ENCODE assay signal across 8 cellular contexts in genomic region chr7:55557666-55558188, GRCh38. TPM values are rescaled to one million over a fixed set of nuclear protein-coding genes. Genes with fewer than 3 reads are reported as not detected.
DNase-seq lines count a peak whose midpoint lies in the region; ATAC-seq and TF ChIP-seq lines count a peak whose summit lies in the region.

No MANE protein-coding gene starts in this region.

- CTCF ChIA-PET in RWPE1 (lab: Yijun Ruan, JAX), result no interaction called here

- no peaks in the 10 kb centered on the region for H3K9me3 ChIP-seq in BLaER1 treated with 17β-estradiol and CSF1 and Interleukin-3, amounts not matched to agents 10 nM and 100 nM (replicated peaks in 1 of 11)
- no peaks in the 10 kb centered on the region for H3K9me3 ChIP-seq in testis

- POLR2A ChIA-PET in RWPE1 (lab: Yijun Ruan, JAX; ENCODE audit: low non-redundant PET), result no interaction called here

- WGBS in testis, 2 donors, result 89 to 90% methylated on average over 7 of the region's 7 CpGs

- H3K4me3 ChIP-seq in BLaER1 treated with 17β-estradiol and CSF1 and Interleukin-3, amounts not matched to agents 10 nM and 100 nM, result no peak overlapping the region
- no peak overlapping the region for H3K4me3 ChIP-seq in testis

- intact Hi-C loops in testis (cut with DNase I; ENCODE audit: low total_unique reads), result no loop called here

- H3K4me2 ChIP-seq in BLaER1 treated with 17β-estradiol and CSF1 and Interleukin-3, amounts not matched to agents 10 nM and 100 nM, result peak overlapping the region in 8 of 11 experiments; percentile 3 to 50 (median 28); a peak in 13 of 22 replicates

- H3K27me3 ChIP-seq in BLaER1 treated with 17β-estradiol and CSF1 and Interleukin-3, amounts not matched to agents 10 nM and 100 nM, result no peaks in the 10 kb centered on the region
- H3K27me3 ChIP-seq in testis, result no peaks in the 10 kb centered on the region

- no peak overlapping the region for H3K27ac ChIP-seq in BLaER1 treated with 17β-estradiol and CSF1 and Interleukin-3, amounts not matched to agents 10 nM and 100 nM
- H3K27ac ChIP-seq in RWPE1 (no peak overlapping the region), testis (no peak overlapping the region)

- ATAC-seq in GM19023 (IDR thresholded peaks at IDR 0.05; ENCODE audit: unreplicated experiment) (peak; percentile 82), HG02973 (IDR thresholded peaks at IDR 0.05; ENCODE audit: unreplicated experiment) (peak; percentile 83)

- peaks cover 47 to 100% (median 95%) of the 10 kb centered on the region in 11 experiments; a peak in 21 of 22 replicates for H4K20me1 ChIP-seq in BLaER1 treated with 17β-estradiol and CSF1 and Interleukin-3, amounts not matched to agents 10 nM and 100 nM

- no peak overlapping the region for H3K9ac ChIP-seq in BLaER1 treated with 17β-estradiol and CSF1 and Interleukin-3, amounts not matched to agents 10 nM and 100 nM

- TF ChIP-seq CTCF in RWPE1 (conservative IDR thresholded peaks at IDR 0.05; ENCODE audit: low read depth), result no peak
- TF ChIP-seq CTCF in testis (IDR thresholded peaks at IDR 0.05), result no peak

- TF ChIP-seq POLR2A in testis (IDR thresholded peaks at IDR 0.05), result no peak

- peaks cover 7 to 31% (median 19%) of the 10 kb centered on the region in 11 experiments; a peak in 18 of 22 replicates for H3K36me3 ChIP-seq in BLaER1 treated with 17β-estradiol and CSF1 and Interleukin-3, amounts not matched to agents 10 nM and 100 nM
- no peaks in the 10 kb centered on the region for H3K36me3 ChIP-seq in testis (ENCODE audit: low read depth, missing control alignments)

- H3K4me1 ChIP-seq in BLaER1 treated with 17β-estradiol and CSF1 and Interleukin-3, amounts not matched to agents 10 nM and 100 nM, result peaks cover 42 to 65% (median 47%) of the 10 kb centered on the region in 10 experiments
- no peaks in the 10 kb centered on the region for H3K4me1 ChIP-seq in testis

- DNase-seq in UCSD-AML1 (lab: John Stamatoyannopoulos, UW; ENCODE audit: unreplicated experiment) (peak; percentile 14), AG08396 (ENCODE audit: low spot score) (no peak), RWPE1 (ENCODE audit: low spot score) (no peak), NCI-H128 (lab: John Stamatoyannopoulos, UW; ENCODE audit: unreplicated experiment) (no peak), testis (no peak)

RNA-seq across cellular contexts. Expression of gene VOPP1, which starts 14.6 kb away (rescaled TPM):
- total RNA-seq in testis, result 10 to 100 TPM; 25.0 to 26.6 TPM
- polyA plus RNA-seq in testis (ENCODE audit: insufficient read depth, low read depth, low replicate concordance), result 29.3 TPM
